In genomic region chr11:3865388-3866193, GRCh38 we compare ENCODE assay signal across 1 cellular context.
TF ChIP-seq lines count a peak whose summit lies in the region.

No MANE protein-coding gene starts in this region.

TF ChIP-seq in K562, 482 proteins besides CTCF, POLR2A, EP300 and RAD21 (continued from another document):
- TF ChIP-seq ZNF592 (IDR thresholded peaks at IDR 0.05), result peak; percentile 81
- no peak for TF ChIP-seq EWSR1 (IDR thresholded peaks at IDR 0.05; ENCODE audit: borderline replicate concordance, low read depth, partially characterized antibody)
- no peak for TF ChIP-seq ZBTB7A (IDR thresholded peaks at IDR 0.05; ENCODE audit: borderline replicate concordance, control insufficient read depth, low read depth, low read length)
- TF ChIP-seq KLF16 (IDR thresholded peaks at IDR 0.05), result peak; percentile 68; the same call in 1 of the 2 replicates
